Comparison of ENCODE assay signal across 24 cellular contexts in genomic region chr1:6095511-6096242, GRCh38.
"Had no signal": no experiment of that assay in that cellular context is flagged by ENCODE, and none has a peak within 500 bp of the region (broad histone marks: within the 10 kb centered on the region; RNA-seq: fewer than 3 reads in every experiment).

No MANE protein-coding gene starts in this region.

- H3K4me1 ChIP-seq: gastrocnemius medialis, right lobe of liver had no signal

- H3K9me3 Mint-ChIP-seq: activated T-cell treated with anti-CD3 and anti-CD28 coated beads, Interleukin-2, amount 50 U/mL, for 24 hours; activated T-helper 17 cell treated with anti-CD3 and anti-CD28 coated beads, Interleukin-2, amount 50 U/mL, for 72 hours; natural killer cell treated with Interleukin-12 subunit alpha and Interleukin-12 subunit beta and Interleukin-15 and Interleukin-18, amount 100 ng/mL, for 72 hours; stimulated activated effector memory CD8-positive, alpha-beta T cell treated with anti-CD3 and anti-CD28 coated beads, Interleukin-12 subunit alpha, Interleukin-12 subunit beta, amount 100 ng/mL, for 72 hours; stimulated activated naive CD8-positive, alpha-beta T cell treated with anti-CD3 and anti-CD28 coated beads, Interleukin-15, Interleukin-2, amounts not matched to agents 100 ng/mL and 50 ng/mL, for 24 hours; type B pancreatic cell had no signal

- H3K9me3 ChIP-seq: gastrocnemius medialis, mucosa of descending colon, right lobe of liver, thoracic aorta, uterus had no signal

- H3K4me3 Mint-ChIP-seq: activated T-cell treated with anti-CD3 and anti-CD28 coated beads, Interleukin-2, amount 50 U/mL, for 24 hours; activated T-helper 17 cell treated with anti-CD3 and anti-CD28 coated beads, Interleukin-2, amount 50 U/mL, for 72 hours; natural killer cell treated with Interleukin-12 subunit alpha and Interleukin-12 subunit beta and Interleukin-15 and Interleukin-18, amount 100 ng/mL, for 72 hours; stimulated activated effector memory CD8-positive, alpha-beta T cell treated with anti-CD3 and anti-CD28 coated beads, Interleukin-12 subunit alpha, Interleukin-12 subunit beta, amount 100 ng/mL, for 72 hours; stimulated activated naive CD8-positive, alpha-beta T cell treated with anti-CD3 and anti-CD28 coated beads, Interleukin-15, Interleukin-2, amounts not matched to agents 100 ng/mL and 50 ng/mL, for 24 hours; type B pancreatic cell had no signal

- H3K36me3 ChIP-seq: gastrocnemius medialis, right lobe of liver, thoracic aorta, uterus had no signal

- ATAC-seq: activated T-helper 17 cell treated with anti-CD3 and anti-CD28 coated beads, Interleukin-2, amount 50 U/mL, for 72 hours; gastrocnemius medialis; left lobe of liver; mucosa of descending colon; natural killer cell treated with Interleukin-12 subunit alpha and Interleukin-12 subunit beta and Interleukin-15 and Interleukin-18, amount 100 ng/mL, for 72 hours; right lobe of liver; stimulated activated effector memory CD8-positive, alpha-beta T cell treated with anti-CD3 and anti-CD28 coated beads, Interleukin-12 subunit alpha, Interleukin-12 subunit beta, amount 100 ng/mL, for 72 hours had no signal

- H3K27ac ChIP-seq: coronary artery, gastrocnemius medialis, hepatocyte, right lobe of liver, skin epidermis, thoracic aorta, uterus had no signal

- H3K4me3 ChIP-seq: coronary artery, dorsolateral prefrontal cortex, gastrocnemius medialis, hepatocyte, mucosa of descending colon, right lobe of liver, skin epidermis, thoracic aorta, uterus had no signal

- H3K36me3 Mint-ChIP-seq: type B pancreatic cell had no signal

- DNase-seq: activated CD4-positive, alpha-beta T cell treated with anti-CD3 and anti-CD28 coated beads for 4 hours; activated CD4-positive, alpha-beta T cell treated with anti-CD3 and anti-CD28 coated beads, Interleukin-2, amount 50 U/mL, for 4 hours; activated CD8-positive, alpha-beta memory T cell treated with anti-CD3 and anti-CD28 coated beads, Interleukin-2, amount 50 U/mL, for 4 hours; activated gamma-delta T cell treated with Interleukin-2 at 50 U/mL for 16 hours; activated naive CD4-positive, alpha-beta T cell treated with anti-CD3 and anti-CD28 coated beads, Interleukin-2, amount 50 U/mL, for 16 hours; activated T-cell treated with anti-CD3 and anti-CD28 coated beads, Interleukin-2, amount 50 U/mL, for 24 hours; effector memory CD4-positive, alpha-beta T cell; erythroblast; gastrocnemius medialis; stimulated activated CD4-positive, alpha-beta T cell treated with anti-CD3 and anti-CD28 coated beads, Interleukin-4, amount 100 ng/mL, for 24 hours; uterus had no signal

- H3K27ac Mint-ChIP-seq: activated T-cell treated with anti-CD3 and anti-CD28 coated beads, Interleukin-2, amount 50 U/mL, for 24 hours; activated T-helper 17 cell treated with anti-CD3 and anti-CD28 coated beads, Interleukin-2, amount 50 U/mL, for 72 hours; natural killer cell treated with Interleukin-12 subunit alpha and Interleukin-12 subunit beta and Interleukin-15 and Interleukin-18, amount 100 ng/mL, for 72 hours; stimulated activated naive CD8-positive, alpha-beta T cell treated with anti-CD3 and anti-CD28 coated beads, Interleukin-15, Interleukin-2, amounts not matched to agents 100 ng/mL and 50 ng/mL, for 24 hours; type B pancreatic cell had no signal

- H3K27me3 Mint-ChIP-seq: activated T-cell treated with anti-CD3 and anti-CD28 coated beads, Interleukin-2, amount 50 U/mL, for 24 hours; activated T-helper 17 cell treated with anti-CD3 and anti-CD28 coated beads, Interleukin-2, amount 50 U/mL, for 72 hours; natural killer cell treated with Interleukin-12 subunit alpha and Interleukin-12 subunit beta and Interleukin-15 and Interleukin-18, amount 100 ng/mL, for 72 hours; stimulated activated naive CD8-positive, alpha-beta T cell treated with anti-CD3 and anti-CD28 coated beads, Interleukin-15, Interleukin-2, amounts not matched to agents 100 ng/mL and 50 ng/mL, for 24 hours had no signal

- H3K27me3 ChIP-seq: gastrocnemius medialis, hepatocyte, right lobe of liver, uterus had no signal
